10 cellular contexts compared by ENCODE assay signal in the genomic region with DNA sequence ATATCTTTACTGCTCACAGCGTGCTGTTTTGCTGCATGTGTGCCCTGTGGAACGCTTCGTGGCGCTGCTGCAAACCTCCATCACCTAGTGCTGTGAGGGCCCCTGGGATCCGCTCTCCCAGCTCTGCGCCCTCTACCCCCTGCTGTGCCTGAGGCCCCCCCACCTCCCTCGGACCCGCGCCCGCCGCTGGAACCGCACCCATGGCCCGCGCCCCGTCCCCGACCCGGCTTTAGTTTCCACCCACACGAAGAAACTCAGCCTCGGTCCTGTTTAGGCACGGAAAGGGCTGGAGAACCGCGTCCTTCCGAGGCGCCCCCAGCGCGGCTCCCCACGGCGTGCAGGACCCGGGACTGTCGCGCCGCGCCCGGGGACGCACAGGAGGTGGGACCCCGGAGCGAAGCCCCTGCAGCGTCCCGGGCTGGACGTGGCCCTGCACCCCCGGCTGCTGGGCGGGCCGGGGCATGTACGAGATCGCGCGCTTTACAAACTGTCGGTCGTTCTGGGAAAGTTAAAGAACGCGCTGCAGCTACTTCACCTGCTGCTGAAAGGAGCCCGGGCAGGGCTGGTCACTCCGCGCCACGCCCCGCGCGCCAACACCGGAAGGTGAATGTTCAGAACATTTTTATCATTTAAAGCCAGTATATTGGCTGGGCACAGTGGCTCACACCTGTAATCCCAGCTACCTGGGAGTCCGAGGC. TPM values are rescaled to one million over a fixed set of nuclear protein-coding genes. Genes with fewer than 3 reads are reported as not detected.
DNase-seq lines count a peak whose midpoint lies in the region; ATAC-seq and TF ChIP-seq lines count a peak whose summit lies in the region.
"Had no signal": no experiment of that assay in that cellular context is flagged by ENCODE, and none has a peak within 500 bp of the region (broad histone marks: within the 10 kb centered on the region; RNA-seq: fewer than 3 reads in every experiment).

No MANE protein-coding gene starts in this region.

- peaks cover 7% of the 10 kb centered on the region for H3K36me3 ChIP-seq in adipocyte (ENCODE audit: control insufficient read depth, insufficient read depth, low read length, severe bottlenecking)
- H3K36me3 ChIP-seq in hepatocyte (replicated peaks; ENCODE audit: insufficient read depth, low read depth): no peaks in the 10 kb centered on the region
- H3K36me3 ChIP-seq in subcutaneous abdominal adipose tissue (ENCODE audit: control insufficient read depth in 5 of 5, insufficient read depth in 5 of 5, low read length in 5 of 5): peaks cover under 1 to 7% (median 5%) of the 10 kb centered on the region in 5 donors

- H3K9me3 ChIP-seq in adipocyte (ENCODE audit: control insufficient read depth, low read length) (no peaks in the 10 kb centered on the region), hepatocyte (ENCODE audit: low read depth) (no peaks in the 10 kb centered on the region), subcutaneous abdominal adipose tissue (ENCODE audit: control insufficient read depth in 5 of 5, low read length in 5 of 5) (no peaks in the 10 kb centered on the region)

- H3K4me3 ChIP-seq in adipocyte (ENCODE audit: low read length) (peak overlapping the region; percentile 70), hepatocyte (peak overlapping the region; percentile 36), subcutaneous abdominal adipose tissue (ENCODE audit: low read depth in 1 of 5, low read length in 5 of 5) (peak overlapping the region in 3 of 5 donors; percentile 14 to 57 (median 48))

- TF ChIP-seq CTCF in hepatocyte (IDR thresholded peaks at IDR 0.05; ENCODE audit: poor library complexity) (no peak), omental fat pad (IDR thresholded peaks at IDR 0.05) (no peak)

- DNase-seq in NCI-H748 (lab: John Stamatoyannopoulos, UW; ENCODE audit: unreplicated experiment) (peak; percentile 10), NCI-H748 treated with DMSO at 0.1 percent for 48 hours (lab: John Stamatoyannopoulos, UW) (no peak), adipocyte (ENCODE audit: low read depth) (peak; percentile 34), hepatocyte (ENCODE audit: low spot score) (peak; percentile 34), kidney glomerular epithelial cell (lab: John Stamatoyannopoulos, UW) (no peak), NCI-H524 (lab: John Stamatoyannopoulos, UW) (no peak), omental fat pad (ENCODE audit: low spot score) (no peak)
- DNase-seq: C1 segment of cervical spinal cord, NCI-H1417 had no signal

- H3K9me2 ChIP-seq in hepatocyte (replicated peaks; ENCODE audit: insufficient read depth): no peaks in the 10 kb centered on the region

- H3K27ac ChIP-seq in hepatocyte: no peak overlapping the region
- H3K27ac ChIP-seq in subcutaneous abdominal adipose tissue (ENCODE audit: low read depth, low read length): no peak overlapping the region

- peak overlapping the region; percentile 91 for H3K4me2 ChIP-seq in hepatocyte

- peak overlapping the region; percentile 35 for H2AFZ ChIP-seq in hepatocyte

- no peaks in the 10 kb centered on the region for H3K79me2 ChIP-seq in hepatocyte

- 22% methylated on average over 48 of the region's 60 CpGs for WGBS in hepatocyte (ENCODE audit: low lambda C conversion rate, missing lambda C conversion rate)

- no peaks in the 10 kb centered on the region for H3K27me3 ChIP-seq in adipocyte (replicated peaks; ENCODE audit: control insufficient read depth, insufficient read depth, low read length)
- peaks cover 10% of the 10 kb centered on the region for H3K27me3 ChIP-seq in hepatocyte
- H3K27me3 ChIP-seq in subcutaneous abdominal adipose tissue (ENCODE audit: control insufficient read depth in 5 of 5, insufficient read depth in 4 of 5, low read length in 5 of 5): peaks cover 0 to 6% (median 2%) of the 10 kb centered on the region in 5 donors

- H3K4me1 ChIP-seq in adipocyte (ENCODE audit: control insufficient read depth, insufficient read depth, low read length) (peaks cover 4% of the 10 kb centered on the region), hepatocyte (ENCODE audit: insufficient read depth) (no peaks in the 10 kb centered on the region), subcutaneous abdominal adipose tissue (ENCODE audit: control insufficient read depth in 5 of 5, insufficient read depth in 5 of 5, low read length in 5 of 5) (peaks cover 0 to 9% (median 8%) of the 10 kb centered on the region in 5 donors)

- H3K9ac ChIP-seq in adipocyte (ENCODE audit: low read length): no peak overlapping the region
- no peak overlapping the region for H3K9ac ChIP-seq in subcutaneous abdominal adipose tissue (ENCODE audit: low read length in 5 of 5)

- no peaks in the 10 kb centered on the region for H4K20me1 ChIP-seq in hepatocyte (ENCODE audit: insufficient read depth, poor library complexity, severe bottlenecking)

- ATAC-seq in omental fat pad (ENCODE audit: low FRiP score): no peak

RNA-seq across cellular contexts. Expression of a gene that starts 54.3 kb away (rescaled TPM):
- total RNA-seq in hepatocyte: 14.8 and 15.8 TPM in 2 replicates
- polyA plus RNA-seq in hepatocyte: 13.4 and 14.5 TPM in 2 replicates
- total RNA-seq in omental fat pad: 10 to 100 TPM; 12.4 to 25.2 (median 14.7) TPM

Comparison
In these comparisons a context has a peak if more than half of its experiments do, and no peak if none do; other contexts are left out.
1. DNase-seq: peak in NCI-H748 (single experiment), adipocyte (single experiment) and hepatocyte (single experiment); none in NCI-H748 treated with DMSO at 0.1 percent for 48 hours (single experiment), kidney glomerular epithelial cell (single experiment), NCI-H524 (0 of 2) and omental fat pad (single experiment).
2. Peak in every context shown above with its lines, with median percentiles within 50 percentile points of each other: H3K4me3 ChIP-seq.